21 cellular contexts compared by ENCODE assay signal in genomic region chr4:7558436-7558835, GRCh38.
"Had no signal": no experiment of that assay in that cellular context is flagged by ENCODE, and none has a peak within 500 bp of the region (broad histone marks: within the 10 kb centered on the region; RNA-seq: fewer than 3 reads in every experiment).

No MANE protein-coding gene starts in this region.

- ATAC-seq: K562, Right ventricle myocardium inferior had no signal

- H3K27me3 Mint-ChIP-seq: IgD-negative memory B cell had no signal

- H3K4me2 ChIP-seq: KMS-11, SK-N-SH had no signal

- H3K27ac Mint-ChIP-seq: IgD-negative memory B cell had no signal

- H3K4me3 ChIP-seq: K562 had no signal

- H3K36me3 Mint-ChIP-seq: IgD-negative memory B cell had no signal

- DNase-seq: Kasumi-1, MM.1S, NCI-H1092 treated with DMSO at 0.1 percent for 48 hours, NCI-H1436, NCI-H187, NCI-H2029, NCI-H2081 treated with DMSO at 0.1 percent for 48 hours, NCI-H2171, NCI-H226, NCI-H446, NCI-H510A, NCI-H524 treated with DMSO at 0.1 percent for 48 hours, NCI-H69, NCI-H774, RPMI8226, SHP77 treated with DMSO at 0.1 percent for 48 hours, SK-N-SH had no signal

- H3K27ac ChIP-seq: KMS-11 had no signal

- H3K9ac ChIP-seq: KMS-11, SK-N-SH had no signal

- H3K9me3 ChIP-seq: SK-N-SH had no signal
